In the genomic region with DNA sequence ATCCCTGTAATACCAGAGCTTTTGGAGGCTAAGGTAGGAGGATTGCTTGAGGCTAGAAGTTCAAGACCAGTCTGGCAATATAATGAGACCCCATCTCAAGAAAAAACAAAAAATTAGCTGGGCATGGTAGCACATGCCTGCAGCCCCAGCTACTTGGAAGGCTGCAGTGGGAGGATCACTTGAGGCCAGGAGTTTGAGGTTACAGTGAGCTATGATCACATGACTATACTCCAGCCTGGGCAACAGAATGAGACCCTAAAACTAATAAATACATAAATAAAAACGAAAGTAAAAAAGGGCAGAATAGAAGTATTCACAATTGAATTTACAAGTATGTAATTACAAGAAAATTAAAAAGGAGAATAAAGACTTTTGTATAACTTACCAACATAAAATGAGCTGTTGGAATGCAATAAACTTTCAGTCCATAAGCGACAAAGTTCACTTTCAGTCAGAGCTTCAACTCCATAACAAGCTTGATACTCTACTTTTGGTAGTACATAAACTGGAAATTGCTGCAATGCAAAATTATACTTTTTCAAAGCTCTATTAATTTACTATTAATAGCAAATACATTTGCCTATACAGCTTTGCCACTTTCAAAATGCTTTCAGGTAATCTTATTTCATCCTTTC, we compare ENCODE assay signal across 14 cellular contexts. TPM values are rescaled to one million over a fixed set of nuclear protein-coding genes. Genes with fewer than 3 reads are reported as not detected.
DNase-seq lines count a peak whose midpoint lies in the region; ATAC-seq and TF ChIP-seq lines count a peak whose summit lies in the region.
"Had no signal": no experiment of that assay in that cellular context is flagged by ENCODE, and none has a peak within 500 bp of the region (broad histone marks: within the 10 kb centered on the region; RNA-seq: fewer than 3 reads in every experiment).

No MANE protein-coding gene starts in this region.

- no peak for TF ChIP-seq CTCF in HFFc6 (IDR thresholded peaks at IDR 0.05)
- no peak for TF ChIP-seq CTCF in chondrocyte (IDR thresholded peaks at IDR 0.05)
- no peak for TF ChIP-seq CTCF in omental fat pad (IDR thresholded peaks at IDR 0.05)

- H3K27ac Mint-ChIP-seq in HFFc6 (peak overlapping the region; percentile 38), chondrocyte (ENCODE audit: unreplicated experiment) (peak overlapping the region; percentile 36)

- H3K4me3 Mint-ChIP-seq in HFFc6 = peak overlapping the region; percentile 15; the same call in 1 of the 2 replicates
- H3K4me3 Mint-ChIP-seq in chondrocyte (ENCODE audit: unreplicated experiment) = no peak overlapping the region
- H3K4me3 Mint-ChIP-seq: CD4-positive, CD25-positive, alpha-beta regulatory T cell had no signal

- ATAC-seq in omental fat pad (ENCODE audit: low FRiP score) = peak; percentile 11
- ATAC-seq in HG02642 (IDR thresholded peaks at IDR 0.05; ENCODE audit: poor library complexity, unreplicated experiment) = no peak

- DNase-seq in HFFc6 (no peak), chondrocyte (ENCODE audit: low spot score) (no peak), omental fat pad (ENCODE audit: low spot score) (no peak)
- no peak for DNase-seq in stimulated activated CD4-positive, alpha-beta T cell treated with anti-CD3 and anti-CD28 coated beads, Interleukin-12 subunit alpha, Interleukin-12 subunit beta, amount 100 ng/mL, for 4 hours
- DNase-seq in activated CD4-positive, alpha-beta T cell treated with anti-CD3 and anti-CD28 coated beads for 48 hours = no peak
- DNase-seq: ACHN; CD4-positive, CD25-positive, alpha-beta regulatory T cell; Kasumi-1; NCI-H1930; NCI-H2171 treated with DMSO at 0.1 percent for 48 hours; NCI-H774; Peyer's patch; SHP77 had no signal

- H3K27me3 Mint-ChIP-seq in HFFc6 (ENCODE audit: insufficient read depth) (no peaks in the 10 kb centered on the region), chondrocyte (ENCODE audit: low read depth) (no peaks in the 10 kb centered on the region)
- H3K27me3 Mint-ChIP-seq: CD4-positive, CD25-positive, alpha-beta regulatory T cell had no signal

- no peaks in the 10 kb centered on the region for H3K9me3 Mint-ChIP-seq in HFFc6
- H3K9me3 Mint-ChIP-seq in chondrocyte (ENCODE audit: low read depth) = no peaks in the 10 kb centered on the region
- H3K9me3 Mint-ChIP-seq: CD4-positive, CD25-positive, alpha-beta regulatory T cell had no signal

- H3K36me3 Mint-ChIP-seq in HFFc6 (ENCODE audit: low read depth) (no peaks in the 10 kb centered on the region; the same call in 1 of the 2 replicates), chondrocyte (ENCODE audit: low read depth) (peaks cover 3% of the 10 kb centered on the region)

- H3K4me1 Mint-ChIP-seq in HFFc6 (ENCODE audit: low read depth) (peaks cover 44% of the 10 kb centered on the region), chondrocyte (ENCODE audit: low read depth) (peaks cover 15% of the 10 kb centered on the region)

RNA-seq across cellular contexts. Expression of a gene that starts 36.8 kb away (rescaled TPM):
- 10 to 100 TPM; 29.3 to 36.9 (median 33.8) TPM for total RNA-seq in HFFc6 (2021; fragmentation: NEBNext Ultra II Directional; extraction: Animal tissue kit (Norgen Biotek cat#: 25700))
- total RNA-seq in chondrocyte (32.1 to 42.8 TPM (median 37.3 TPM) in 3 replicates), omental fat pad (10 to 100 TPM; 22.2 to 36.4 (median 26.2) TPM)

RNA-seq across cellular contexts. Expression of a gene that starts 44.4 kb away (rescaled TPM):
- 1,000 to 10,000 TPM; 4,445 to 5,074 (median 4,643) TPM for total RNA-seq in HFFc6 (2021; fragmentation: NEBNext Ultra II Directional; extraction: Animal tissue kit (Norgen Biotek cat#: 25700))
- total RNA-seq in chondrocyte = 2,649 to 2,819 TPM (median 2,779 TPM) in 3 replicates
- 1,000 to 10,000 TPM in 3 of 4 donors, 100 to 1,000 TPM in 1; 907 to 1,545 (median 1,123) TPM for total RNA-seq in omental fat pad
